ENCODE assay signal across 9 cellular contexts in genomic region chr17:40331743-40332641, GRCh38. TPM values are rescaled to one million over a fixed set of nuclear protein-coding genes. Genes with fewer than 3 reads are reported as not detected.
DNase-seq lines count a peak whose midpoint lies in the region; ATAC-seq, FAIRE-seq and TF ChIP-seq lines count a peak whose summit lies in the region.
"Had no signal": no experiment of that assay in that cellular context is flagged by ENCODE, and none has a peak within 500 bp of the region (broad histone marks: within the 10 kb centered on the region; RNA-seq: fewer than 3 reads in every experiment).

No MANE protein-coding gene starts in this region.

- intact Hi-C loops in left lung (cut with DNase I), result no loop called here

- DNase-seq in activated CD8-positive, alpha-beta memory T cell treated with anti-CD3 and anti-CD28 coated beads, Interleukin-2, amount 50 U/mL, for 4 hours, result peak; percentile 22
- no peak for DNase-seq in activated CD8-positive, alpha-beta memory T cell treated with anti-CD3 and anti-CD28 coated beads, Interleukin-2, amount 50 U/mL, for 48 hours
- DNase-seq in astrocyte of the spinal cord (ENCODE audit: low read depth, low spot score) (peak; percentile 85), left lung (peak; percentile 92 to 93), suprapubic skin (ENCODE audit: low spot score in 2 of 2) (peak in 1 of 2 donors; percentile 86), GM12892 (ENCODE audit: insufficient read length) (no peak)

- peaks cover 0 to 15% of the 10 kb centered on the region in 2 donors for H3K36me3 ChIP-seq in left lung
- H3K36me3 ChIP-seq in suprapubic skin, result no peaks in the 10 kb centered on the region

- TF ChIP-seq EP300 in suprapubic skin (IDR thresholded peaks at IDR 0.05), result no peak

- H3K4me3 ChIP-seq in astrocyte of the spinal cord (ENCODE audit: low read depth, low read length) (no peak overlapping the region), left lung (peak overlapping the region; percentile 1 to 36), suprapubic skin (no peak overlapping the region)

- peaks cover 75 to 100% of the 10 kb centered on the region in 2 donors for H3K4me1 ChIP-seq in left lung
- peaks cover 99% of the 10 kb centered on the region for H3K4me1 ChIP-seq in suprapubic skin

- H3K9me3 ChIP-seq in left lung (no peaks in the 10 kb centered on the region), suprapubic skin (no peaks in the 10 kb centered on the region)

- in situ Hi-C loops in astrocyte of the spinal cord (cut with HindIII; ENCODE audit: low sequenced_read_pairs), result no loop called here

- no peak for FAIRE-seq in GM12892 (lab: Jason Lieb, UNC)

- TF ChIP-seq POLR2A in suprapubic skin (IDR thresholded peaks at IDR 0.05), result no peak
- TF ChIP-seq POLR2A in GM12892 (IDR thresholded peaks at IDR 0.05; ENCODE audit: low read depth, low read length), result no peak

- H3K27ac ChIP-seq in left lung, result peak overlapping the region; percentile 86 to 100
- H3K27ac ChIP-seq in suprapubic skin, result peak overlapping the region; percentile 70

- TF ChIP-seq CTCF in astrocyte of the spinal cord (IDR thresholded peaks at IDR 0.05; ENCODE audit: low read depth, low read length), result no peak
- no peak for TF ChIP-seq CTCF in left lung (IDR thresholded peaks at IDR 0.05)
- no peak for TF ChIP-seq CTCF in suprapubic skin (IDR thresholded peaks at IDR 0.05)

- H3K27me3 ChIP-seq in left lung (no peaks in the 10 kb centered on the region), suprapubic skin (no peaks in the 10 kb centered on the region)

- ATAC-seq in left lung (peak; percentile 78), GM18498 (IDR thresholded peaks at IDR 0.05; ENCODE audit: unreplicated experiment) (no peak)
- ATAC-seq in activated CD4-positive, CD25-positive, alpha-beta regulatory T cell treated with anti-CD3 and anti-CD28 coated beads, Interleukin-2, amount 50 U/mL, for 24 hours, result no peak

- WGBS in suprapubic skin, result 31% methylated on average over 9 of the region's 22 CpGs

RNA-seq across cellular contexts. Expression of gene RARA, which starts 23.0 kb away (rescaled TPM):
- total RNA-seq in left lung (10 to 100 TPM; 54.7 to 62.6 TPM), suprapubic skin (10 to 100 TPM; 19.4 to 32.1 (median 28.3) TPM)
- polyA plus RNA-seq in GM12892 (2012; ENCODE audit: missing spikeins), result 24.3 TPM

RNA-seq across cellular contexts. Expression of gene GJD3, which starts 32.5 kb away (rescaled TPM):
- total RNA-seq in left lung (1 to 10 TPM; 3.0 to 3.6 TPM), suprapubic skin (1 to 10 TPM in 1 of 4 donors, not detected in 3; 2.1 TPM)
- polyA plus RNA-seq in GM12892 (2012; ENCODE audit: missing spikeins), result not detected
- total RNA-seq: SK-MEL-5 had no signal

RNA-seq across cellular contexts. Expression of gene CDC6, which starts 44.3 kb away (rescaled TPM):
- total RNA-seq in left lung (10 to 100 TPM; 12.8 to 24.1 TPM), suprapubic skin (1 to 10 TPM; 2.7 to 5.3 (median 3.3) TPM)
- polyA plus RNA-seq in GM12892 (2012; ENCODE audit: missing spikeins), result 39.5 TPM

Comparison
In these comparisons a context has a peak if more than half of its experiments do, and no peak if none do; other contexts are left out.
1. DNase-seq: peak in activated CD8-positive, alpha-beta memory T cell treated with anti-CD3 and anti-CD28 coated beads, Interleukin-2, amount 50 U/mL, for 4 hours (single experiment), astrocyte of the spinal cord (single experiment) and left lung (2 of 2); none in activated CD8-positive, alpha-beta memory T cell treated with anti-CD3 and anti-CD28 coated beads, Interleukin-2, amount 50 U/mL, for 48 hours (single experiment) and GM12892 (single experiment).
2. H3K4me3 ChIP-seq: peak in left lung (2 of 2); none in astrocyte of the spinal cord (single experiment) and suprapubic skin (single experiment).